Comparison of ENCODE assay signal across 10 cellular contexts in the genomic region with DNA sequence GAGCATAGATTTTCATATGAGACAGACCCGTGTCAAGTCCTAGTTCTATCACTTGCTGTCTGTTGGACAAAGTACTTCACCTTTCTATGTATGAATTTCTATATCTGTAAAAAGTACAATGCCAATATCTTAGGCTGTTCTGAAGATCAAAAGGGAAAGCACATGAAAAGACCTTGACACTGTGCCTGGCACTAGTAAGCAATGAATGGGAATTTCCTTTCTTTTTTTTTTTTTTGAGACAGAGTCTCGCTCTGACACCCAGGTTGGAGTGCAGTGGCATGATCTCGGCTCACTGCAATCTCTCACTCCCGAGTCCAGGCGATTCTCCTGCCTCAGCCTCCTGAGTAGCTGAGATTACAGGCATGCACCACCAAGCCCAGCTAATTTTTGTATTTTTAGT.
"Had no signal": no experiment of that assay in that cellular context is flagged by ENCODE, and none has a peak within 500 bp of the region (broad histone marks: within the 10 kb centered on the region; RNA-seq: fewer than 3 reads in every experiment).

No MANE protein-coding gene starts in this region.

- H3K4me1 ChIP-seq: HAP-1 had no signal

- H3K27ac Mint-ChIP-seq: HFFc6, IgD-negative memory B cell had no signal

- H3K36me3 ChIP-seq: HAP-1 had no signal

- H3K4me3 Mint-ChIP-seq: HFFc6, IgD-negative memory B cell had no signal

- H3K4me1 Mint-ChIP-seq: IgD-negative memory B cell had no signal

- H3K4me3 ChIP-seq: GM23248, HAP-1 had no signal

- DNase-seq: GM23248, GOT3, H7, HFFc6, KBM-7 had no signal

- H3K9me3 Mint-ChIP-seq: HFFc6 had no signal

- H3K9me3 ChIP-seq: HAP-1 had no signal

- ATAC-seq: HCT116, HepG2 had no signal

- H3K27ac ChIP-seq: GM23248, HL-60 had no signal

- H3K9ac ChIP-seq: GM23248 had no signal
